Comparison of ENCODE assay signal across 8 cellular contexts in genomic region chr15:64842099-64842940, GRCh38. TPM values are rescaled to one million over a fixed set of nuclear protein-coding genes. Genes with fewer than 3 reads are reported as not detected.
DNase-seq lines count a peak whose midpoint lies in the region; ATAC-seq, FAIRE-seq and TF ChIP-seq lines count a peak whose summit lies in the region.

No MANE protein-coding gene starts in this region.

- H3K9me3 ChIP-seq in ES-I3 (ENCODE audit: control insufficient read depth, insufficient read depth, low read length): no peaks in the 10 kb centered on the region
- no peaks in the 10 kb centered on the region for H3K9me3 ChIP-seq in Loucy (ENCODE audit: insufficient read depth, low read depth, low read length)
- H3K9me3 ChIP-seq in kidney (ENCODE audit: control insufficient read depth in 1 of 2, low read length in 2 of 2): no peaks in the 10 kb centered on the region
- H3K9me3 ChIP-seq in stomach: no peaks in the 10 kb centered on the region

- ATAC-seq in GM21515 (IDR thresholded peaks at IDR 0.05; ENCODE audit: unreplicated experiment) (no peak), GM18867 (IDR thresholded peaks at IDR 0.05; ENCODE audit: unreplicated experiment) (no peak), HG03280 (IDR thresholded peaks at IDR 0.05; ENCODE audit: unreplicated experiment) (no peak)

- peak overlapping the region; percentile 95 for H3K4me2 ChIP-seq in Loucy (ENCODE audit: low read depth, low read length, poor library complexity, severe bottlenecking)

- H3K9me2 ChIP-seq in Loucy (replicated peaks; ENCODE audit: low read depth, low read length): no peaks in the 10 kb centered on the region

- H3K4me1 ChIP-seq in ES-I3 (ENCODE audit: insufficient read depth, low read length): peaks cover 28% of the 10 kb centered on the region
- peaks cover 75% of the 10 kb centered on the region for H3K4me1 ChIP-seq in Loucy (ENCODE audit: insufficient read depth, low read length, poor library complexity, severe bottlenecking)
- peaks cover 23 to 32% of the 10 kb centered on the region in 2 donors for H3K4me1 ChIP-seq in kidney (ENCODE audit: control insufficient read depth in 1 of 2, insufficient read depth in 1 of 2, low read depth in 1 of 2, low read length in 2 of 2)
- H3K4me1 ChIP-seq in stomach: peaks cover 20 to 61% (median 51%) of the 10 kb centered on the region in 4 donors

- peak; percentile 38 for DNase-seq in astrocyte of the spinal cord (ENCODE audit: low read depth, low spot score)
- no peak for DNase-seq in kidney
- DNase-seq in stomach: no peak

- H3K9ac ChIP-seq in ES-I3 (ENCODE audit: low read depth, low read length) (peak overlapping the region; percentile 93), Loucy (ENCODE audit: low read depth, low read length, poor library complexity, severe bottlenecking) (peak overlapping the region; percentile 95), kidney (ENCODE audit: low read length in 2 of 2) (peak overlapping the region; percentile 63 to 95)

- H4K20me1 ChIP-seq in Loucy (ENCODE audit: insufficient read depth, low read length, poor library complexity, severe bottlenecking): peaks cover 38% of the 10 kb centered on the region

- peaks cover 5% of the 10 kb centered on the region; the same call in 1 of the 2 replicates for H3F3A ChIP-seq in Loucy (ENCODE audit: low read depth)

- H3K4me3 ChIP-seq in Loucy (ENCODE audit: low read length, poor library complexity, severe bottlenecking): peak overlapping the region; percentile 95
- peak overlapping the region; percentile 91 for H3K4me3 ChIP-seq in astrocyte of the spinal cord (ENCODE audit: low read depth, low read length)
- H3K4me3 ChIP-seq in kidney (ENCODE audit: low read length in 2 of 2): peak overlapping the region; percentile 79 to 94
- peak overlapping the region; percentile 77 to 96 (median 94) for H3K4me3 ChIP-seq in stomach

- no peaks in the 10 kb centered on the region for H3K27me3 ChIP-seq in Loucy (ENCODE audit: insufficient read depth, low read length, poor library complexity, severe bottlenecking)
- no peaks in the 10 kb centered on the region for H3K27me3 ChIP-seq in stomach

- 8 to 44% (median 18%) methylated on average over 8 to 26 of the region's 26 CpGs for WGBS in stomach, 5 donors

- no peak for FAIRE-seq in kidney (lab: Jason Lieb, UNC)

- no peak overlapping the region for H2AFZ ChIP-seq in Loucy (ENCODE audit: low read length)

- TF ChIP-seq EP300 in stomach (IDR thresholded peaks at IDR 0.05): no peak

- no peak for TF ChIP-seq POLR2A in stomach (IDR thresholded peaks at IDR 0.05)

- TF ChIP-seq CTCF in Loucy (conservative IDR thresholded peaks at IDR 0.05; ENCODE audit: low read length) (no peak), astrocyte of the spinal cord (IDR thresholded peaks at IDR 0.05; ENCODE audit: low read depth, low read length) (no peak), kidney (IDR thresholded peaks at IDR 0.05; ENCODE audit: borderline replicate concordance, extremely low read depth, insufficient read depth) (no peak), stomach (IDR thresholded peaks at IDR 0.05) (no peak)

- H3K27ac ChIP-seq in kidney (ENCODE audit: low read depth in 2 of 2, low read length in 2 of 2) (peak overlapping the region; percentile 72 to 92), stomach (peak overlapping the region; percentile 84 to 98 (median 95))

- intact Hi-C loops in kidney (cut with DNase I) (loop anchor here (10.0 kb wide), 1 partner anchor 62 kb away; no protein-coding TSS in a partner anchor), stomach (cut with DNase I; ENCODE audit: low total_unique reads) (no loop called here)

- H3K79me2 ChIP-seq in Loucy (ENCODE audit: insufficient read depth, low read length): peaks cover 64% of the 10 kb centered on the region

- H3K36me3 ChIP-seq in ES-I3 (ENCODE audit: insufficient read depth, low read length) (no peaks in the 10 kb centered on the region), Loucy (ENCODE audit: insufficient read depth, low read length) (no peaks in the 10 kb centered on the region), kidney (ENCODE audit: control insufficient read depth in 1 of 2, insufficient read depth in 2 of 2, low read length in 2 of 2) (no peaks in the 10 kb centered on the region), stomach (peaks cover 0 to 7% (median 0%) of the 10 kb centered on the region in 4 donors)

- in situ Hi-C loops in astrocyte of the spinal cord (cut with HindIII; ENCODE audit: low sequenced_read_pairs): no loop called here

RNA-seq across cellular contexts. Expression of gene PLEKHO2, which starts 0.6 kb away (rescaled TPM):
- total RNA-seq in kidney: 48.6 TPM
- polyA plus RNA-seq in kidney (ENCODE audit: insufficient read depth, low read depth, low replicate concordance): 12.0 TPM
- total RNA-seq in stomach: 10 to 100 TPM in 4 of 5 donors, 1 to 10 TPM in 1; 9.0 to 23.9 (median 15.2) TPM
- 10 to 100 TPM in 2 of 3 donors, 1 to 10 TPM in 1; 7.5 to 25.4 (median 23.2) TPM for polyA plus RNA-seq in stomach

RNA-seq across cellular contexts. Expression of gene PIF1, which starts 16.9 kb away (rescaled TPM):
- total RNA-seq in kidney: 2.0 TPM
- 0.47 TPM for polyA plus RNA-seq in kidney (ENCODE audit: insufficient read depth, low read depth, low replicate concordance)
- 10 to 100 TPM in 2 of 5 donors, 1 to 10 TPM in 3; 1.6 to 58.8 (median 2.8) TPM for total RNA-seq in stomach
- 1 to 10 TPM in 2 of 3 donors, under 1 TPM in 1; 0.46 to 8.7 (median 2.0) TPM for polyA plus RNA-seq in stomach
